Comparison of ENCODE assay signal across 1 cellular context in the genomic region with DNA sequence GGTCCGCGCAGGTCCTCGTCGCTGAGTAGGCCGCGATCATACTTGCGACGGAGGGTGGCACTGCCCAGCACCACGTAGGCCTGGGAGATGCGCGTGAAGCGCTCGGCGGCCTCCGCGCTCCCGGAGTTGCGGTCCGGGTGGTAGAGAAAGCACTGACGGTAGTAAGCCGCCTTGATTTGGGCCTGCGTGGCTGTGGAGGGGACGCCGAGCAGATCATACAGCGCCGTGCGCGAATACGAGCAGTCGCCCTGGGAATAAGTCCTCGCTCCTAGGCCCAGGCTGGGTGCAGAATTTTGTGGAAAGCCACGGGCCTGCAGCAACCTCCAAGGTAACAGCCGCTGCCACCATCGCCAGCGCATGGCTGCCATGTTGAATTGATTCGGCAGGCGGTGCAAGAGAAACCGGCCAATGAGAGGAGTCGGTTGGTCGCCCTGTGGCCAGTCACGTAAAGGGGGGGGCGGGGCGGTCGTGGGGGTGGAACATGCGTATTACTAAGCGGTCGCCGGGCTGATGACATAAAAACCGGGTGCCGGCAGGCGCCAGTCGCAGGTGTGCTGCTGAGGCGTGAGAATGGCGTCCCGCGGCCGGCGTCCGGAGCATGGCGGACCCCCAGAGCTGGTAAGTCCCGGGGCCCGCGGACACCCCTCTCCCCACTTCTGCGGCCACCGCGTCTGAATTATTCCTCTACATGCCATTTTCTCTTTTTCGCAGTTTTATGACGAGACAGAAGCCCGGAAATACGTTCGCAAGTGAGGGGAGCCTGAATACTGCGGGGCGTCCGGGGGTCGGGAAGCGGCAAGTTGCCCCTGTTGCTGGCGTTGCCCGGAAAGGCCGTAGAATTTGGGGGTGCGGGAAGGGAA.
TF ChIP-seq lines count a peak whose summit lies in the region.

A gene with protein sequence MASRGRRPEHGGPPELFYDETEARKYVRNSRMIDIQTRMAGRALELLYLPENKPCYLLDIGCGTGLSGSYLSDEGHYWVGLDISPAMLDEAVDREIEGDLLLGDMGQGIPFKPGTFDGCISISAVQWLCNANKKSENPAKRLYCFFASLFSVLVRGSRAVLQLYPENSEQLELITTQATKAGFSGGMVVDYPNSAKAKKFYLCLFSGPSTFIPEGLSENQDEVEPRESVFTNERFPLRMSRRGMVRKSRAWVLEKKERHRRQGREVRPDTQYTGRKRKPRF (plus strand): TSS at position 542 of the 860 bp plus-strand sequence. CDS start 29 bp downstream, at position 571.
DNAJC30 (minus strand) TSS at position 398 of the 860 bp plus-strand sequence; CDS start at position 368, 30 bp downstream.

TF ChIP-seq in A549, 52 proteins besides CTCF, POLR2A, EP300 and RAD21 (continued from another document):
- TF ChIP-seq HOXA7 (CRISPR knock-in tag; IDR thresholded peaks at IDR 0.05), result no peak
